Comparison of ENCODE assay signal across 25 cellular contexts in the genomic region with DNA sequence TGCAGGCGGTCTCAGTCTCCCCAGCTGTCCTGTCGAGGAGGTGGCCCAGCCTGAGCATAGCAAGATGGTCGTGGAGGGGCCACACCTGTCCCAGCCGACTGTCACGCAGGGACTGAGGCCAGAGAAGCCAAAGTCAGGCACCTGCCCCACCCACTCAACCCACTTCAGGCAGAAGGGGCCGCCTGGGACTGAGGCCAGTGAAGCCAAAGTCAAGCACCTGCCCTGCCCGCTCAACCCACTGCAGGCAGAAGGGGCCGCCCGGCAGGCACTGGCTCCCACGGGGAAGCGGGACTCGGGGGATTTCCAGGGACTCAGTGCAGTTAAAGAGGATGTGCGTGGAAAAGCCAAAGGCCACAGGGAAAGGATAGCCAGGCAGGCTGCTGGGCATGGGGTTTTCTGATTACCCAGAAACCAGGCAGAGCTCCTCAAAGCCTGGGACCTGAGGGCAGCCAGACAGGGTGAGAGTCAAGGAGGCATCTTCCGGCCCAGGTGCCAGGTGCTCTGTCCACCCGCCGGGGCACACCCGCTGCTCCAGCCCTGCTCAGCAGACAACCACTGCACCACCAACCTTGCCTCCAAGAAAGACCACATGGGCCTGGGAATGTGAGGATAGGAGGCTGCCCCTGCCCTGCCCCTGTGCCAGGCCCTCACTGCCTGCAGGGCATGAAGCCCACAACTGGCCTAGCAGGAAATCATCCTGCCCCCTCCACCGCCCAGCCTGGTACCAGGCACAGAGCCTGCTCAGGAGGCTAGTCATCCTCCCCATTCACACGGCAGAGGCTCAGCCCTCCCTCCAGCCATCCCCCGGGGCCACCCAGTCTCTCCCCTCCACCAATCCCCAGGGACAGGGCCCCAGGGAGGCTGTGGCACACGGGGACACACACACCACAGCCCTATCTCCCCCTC. TPM values are rescaled to one million over a fixed set of nuclear protein-coding genes. Genes with fewer than 3 reads are reported as not detected.
DNase-seq lines count a peak whose midpoint lies in the region; ATAC-seq and TF ChIP-seq lines count a peak whose summit lies in the region.
"Had no signal": no experiment of that assay in that cellular context is flagged by ENCODE, and none has a peak within 500 bp of the region (broad histone marks: within the 10 kb centered on the region; RNA-seq: fewer than 3 reads in every experiment).

No MANE protein-coding gene starts in this region.

- H3K4ac ChIP-seq in neuronal stem cell (ENCODE audit: low read length), result no peak overlapping the region

- peak overlapping the region; percentile 71 for H3K14ac ChIP-seq in neuronal stem cell (ENCODE audit: low read length)

- H4K8ac ChIP-seq in neuronal stem cell (ENCODE audit: low read depth, low read length), result no peak overlapping the region

- no peaks in the 10 kb centered on the region for H3K36me3 ChIP-seq in WERI-Rb-1
- peaks cover 8 to 9% of the 10 kb centered on the region in 2 donors for H3K36me3 ChIP-seq in neuronal stem cell (replicated peaks in 1 of 2; ENCODE audit: control insufficient read depth in 2 of 2, insufficient read depth in 2 of 2, low read length in 2 of 2)
- H3K36me3 ChIP-seq in mucosa of descending colon (ENCODE audit: low read depth), result no peaks in the 10 kb centered on the region
- H3K36me3 ChIP-seq: suprapubic skin had no signal

- H3K27me3 ChIP-seq in WERI-Rb-1 (ENCODE audit: insufficient read depth, low read depth, severe bottlenecking) (no peaks in the 10 kb centered on the region), neuronal stem cell (ENCODE audit: control insufficient read depth in 3 of 3, insufficient read depth in 3 of 3, low read depth in 1 of 3, low read length in 3 of 3) (no peaks in the 10 kb centered on the region)
- H3K27me3 ChIP-seq: suprapubic skin had no signal

- ATAC-seq in mucosa of descending colon, result no peak
- ATAC-seq: activated CD8-positive, alpha-beta T cell treated with anti-CD3 and anti-CD28 coated beads for 36 hours; natural killer cell treated with Interleukin-12 subunit alpha and Interleukin-12 subunit beta and Interleukin-15 and Interleukin-18, amount 100 ng/mL, for 72 hours; stimulated activated effector memory CD8-positive, alpha-beta T cell treated with anti-CD3 and anti-CD28 coated beads, Interleukin-12 subunit alpha, Interleukin-12 subunit beta, amount 100 ng/mL, for 72 hours had no signal

- H3K4me2 ChIP-seq in neuronal stem cell (ENCODE audit: insufficient read depth, low read length, poor library complexity, severe bottlenecking), result no peak overlapping the region

- H3K27ac ChIP-seq in WERI-Rb-1 (no peak overlapping the region), neuronal stem cell (replicated peaks; ENCODE audit: low read length) (no peak overlapping the region)
- H3K27ac ChIP-seq: 22Rv1, suprapubic skin had no signal

- no peak overlapping the region for H2BK120ac ChIP-seq in neuronal stem cell (ENCODE audit: low read depth, low read length)

- no peak overlapping the region for H2BK12ac ChIP-seq in neuronal stem cell (ENCODE audit: low read length)

- peak overlapping the region; percentile 53 for H2BK5ac ChIP-seq in neuronal stem cell (ENCODE audit: low read length)

- H3K9ac ChIP-seq in neuronal stem cell (ENCODE audit: low read depth, low read length, poor library complexity), result peak overlapping the region; percentile 21

- H3K79me1 ChIP-seq in neuronal stem cell (ENCODE audit: low read depth, low read length), result peaks cover 8% of the 10 kb centered on the region

- H3K4me1 ChIP-seq in neuronal stem cell (ENCODE audit: control insufficient read depth in 2 of 2, insufficient read depth in 1 of 2, low read depth in 1 of 2, low read length in 2 of 2) (no peaks in the 10 kb centered on the region), mucosa of descending colon (ENCODE audit: low read depth) (no peaks in the 10 kb centered on the region)
- H3K4me1 ChIP-seq: suprapubic skin had no signal

- H3K18ac ChIP-seq in neuronal stem cell (ENCODE audit: low read length), result no peak overlapping the region

- no peak for TF ChIP-seq CTCF in GM12865 (IDR thresholded peaks at IDR 0.05; ENCODE audit: insufficient read depth, low read depth, low read length, missing control alignments)
- no peak for TF ChIP-seq CTCF in WERI-Rb-1 (IDR thresholded peaks at IDR 0.05; ENCODE audit: low read depth, low read length)
- no peak for TF ChIP-seq CTCF in mucosa of descending colon (IDR thresholded peaks at IDR 0.05)

- no peak overlapping the region for H4K91ac ChIP-seq in neuronal stem cell (ENCODE audit: low read depth, low read length, poor library complexity)

- H3K23ac ChIP-seq in neuronal stem cell (ENCODE audit: low read depth, low read length, poor library complexity), result peak overlapping the region; percentile 20

- H3K9me3 ChIP-seq in WERI-Rb-1 (ENCODE audit: severe bottlenecking) (no peaks in the 10 kb centered on the region), neuronal stem cell (replicated peaks in 1 of 2; ENCODE audit: control insufficient read depth in 2 of 2, insufficient read depth in 1 of 2, low read depth in 1 of 2, low read length in 2 of 2) (no peaks in the 10 kb centered on the region), mucosa of descending colon (no peaks in the 10 kb centered on the region)
- H3K9me3 ChIP-seq: suprapubic skin had no signal

- intact Hi-C loops in mucosa of descending colon (cut with DNase I, micrococcal nuclease), result no loop called here

- no peak overlapping the region for H2AFZ ChIP-seq in neuronal stem cell (ENCODE audit: low read length)

- H2AK5ac ChIP-seq in neuronal stem cell (ENCODE audit: low read depth, low read length), result no peak overlapping the region

- no CpG with 5 or more reads among the region's 21 CpGs for WGBS in neuronal stem cell (ENCODE audit: extremely low coverage in 2 of 2, insufficient read length in 2 of 2, insufficient replicate concordance in 1 of 2), 2 donors

- no peak overlapping the region for H2BK15ac ChIP-seq in neuronal stem cell (ENCODE audit: low read length)

- peak; percentile 20 for DNase-seq in DMS53 (lab: John Stamatoyannopoulos, UW)
- no peak for DNase-seq in DMS53 treated with DMSO at 0.1 percent for 48 hours (lab: John Stamatoyannopoulos, UW; ENCODE audit: unreplicated experiment)
- peak; percentile 27 for DNase-seq in GM12865 (ENCODE audit: low read depth)
- DNase-seq in WERI-Rb-1, result peak; percentile 26
- no peak for DNase-seq in neuronal stem cell (ENCODE audit: low spot score)
- no peak for DNase-seq in mucosa of descending colon
- no peak for DNase-seq in NCI-H446 treated with DMSO at 0.1 percent for 48 hours (lab: John Stamatoyannopoulos, UW)
- DNase-seq in A172 (ENCODE audit: low spot score), result no peak
- DNase-seq: activated CD8-positive, alpha-beta memory T cell treated with anti-CD3 and anti-CD28 coated beads, Interleukin-2, amount 50 U/mL, for 48 hours; activated CD8-positive, alpha-beta T cell treated with anti-CD3 and anti-CD28 coated beads for 36 hours; activated naive CD4-positive, alpha-beta T cell treated with anti-CD3 and anti-CD28 coated beads, Interleukin-2, amount 50 U/mL, for 16 hours; CD4-positive, CD25-positive, alpha-beta regulatory T cell; cerebellar nuclear complex; foreskin melanocyte; HCEC 1CT; MV-4-11; NCI-H2171; NCI-H510A treated with DMSO at 0.1 percent for 48 hours; NK-92 treated with Interleukin-12 subunit alpha and Interleukin-12 subunit beta, amount 100 ng/mL, for 24 hours; SHP77; stimulated activated CD4-positive, alpha-beta T cell treated with anti-CD3 and anti-CD28 coated beads, Interleukin-15, amount 100 ng/mL, for 24 hours had no signal

- H3K4me3 ChIP-seq in GM12865 (ENCODE audit: low read depth, low read length), result no peak overlapping the region
- H3K4me3 ChIP-seq in WERI-Rb-1 (ENCODE audit: low read depth, low read length), result no peak overlapping the region
- H3K4me3 ChIP-seq in neuronal stem cell (ENCODE audit: low read length in 2 of 2), result no peak overlapping the region
- no peak overlapping the region for H3K4me3 ChIP-seq in mucosa of descending colon
- H3K4me3 ChIP-seq: suprapubic skin had no signal

RNA-seq across cellular contexts. Expression of a gene that starts 41.0 kb away (rescaled TPM):
- polyA plus RNA-seq in neuronal stem cell (2013, experiment 1 of 2), result 10.3 TPM
- polyA plus RNA-seq in neuronal stem cell (2013, experiment 2 of 2), result 10.0 TPM
- 10 to 100 TPM in 1 of 3 donors, 1 to 10 TPM in 2; 6.2 to 12.2 (median 8.5) TPM for total RNA-seq in mucosa of descending colon
- 21.7 and 22.4 TPM in 2 replicates for total RNA-seq in A172 (2014; rRNA removed; shearing (Covaris generic))

RNA-seq across cellular contexts. Expression of a gene that starts 54.5 kb away (rescaled TPM):
- 13.4 TPM for polyA plus RNA-seq in neuronal stem cell (2013, experiment 1 of 2)
- polyA plus RNA-seq in neuronal stem cell (2013, experiment 2 of 2), result 13.2 TPM
- 10 to 100 TPM; 70.4 to 96.0 (median 76.1) TPM for total RNA-seq in mucosa of descending colon
- 6.7 and 9.4 TPM in 2 replicates for total RNA-seq in A172 (2014; rRNA removed; shearing (Covaris generic))

Comparison
In these comparisons a context has a peak if more than half of its experiments do, and no peak if none do; other contexts are left out.
1. DNase-seq: peak in DMS53 (single experiment), GM12865 (single experiment) and WERI-Rb-1 (single experiment); none in DMS53 treated with DMSO at 0.1 percent for 48 hours (single experiment), neuronal stem cell (single experiment), mucosa of descending colon (0 of 3), NCI-H446 treated with DMSO at 0.1 percent for 48 hours (single experiment) and A172 (single experiment).